In the genomic region with DNA sequence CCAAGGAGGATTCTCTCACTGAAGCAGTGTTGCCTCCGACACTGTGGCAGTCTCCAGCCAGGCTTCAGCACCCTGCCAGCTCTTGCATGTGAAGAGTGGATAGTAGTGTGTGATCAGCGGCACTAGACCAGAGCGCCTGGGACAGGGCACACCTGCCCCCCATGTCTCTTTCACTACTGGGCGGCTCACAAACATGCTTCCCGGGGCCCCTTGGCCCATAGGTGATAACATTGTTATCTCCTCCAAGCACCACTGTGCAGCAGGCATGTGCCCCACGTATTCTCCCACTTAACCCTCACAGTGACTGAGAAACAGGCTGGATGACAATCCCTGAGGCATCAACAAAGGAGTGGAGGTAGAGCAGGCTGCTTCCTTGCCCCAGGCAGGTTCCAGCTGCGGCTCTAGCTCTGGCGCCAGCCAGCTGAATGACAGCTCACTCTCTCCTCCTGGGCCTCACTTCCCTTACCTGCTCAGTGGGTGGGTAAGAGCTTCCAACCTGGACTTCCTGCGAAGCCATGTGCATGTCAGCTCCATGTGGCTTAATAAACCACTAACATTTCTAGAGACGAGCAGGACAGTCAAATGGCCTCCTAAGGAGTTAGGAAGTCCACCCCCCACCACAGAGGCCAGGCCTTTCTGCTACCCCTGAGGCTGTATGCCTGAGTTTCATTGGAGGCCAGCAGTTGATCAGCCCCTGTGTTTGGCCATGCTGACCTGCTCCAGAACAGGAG, we compare ENCODE assay signal across 10 cellular contexts. TPM values are rescaled to one million over a fixed set of nuclear protein-coding genes. Genes with fewer than 3 reads are reported as not detected.
DNase-seq lines count a peak whose midpoint lies in the region; ATAC-seq, FAIRE-seq and TF ChIP-seq lines count a peak whose summit lies in the region.
"Had no signal": no experiment of that assay in that cellular context is flagged by ENCODE, and none has a peak within 500 bp of the region (broad histone marks: within the 10 kb centered on the region; RNA-seq: fewer than 3 reads in every experiment).

No MANE protein-coding gene starts in this region.

- H3K27me3 Mint-ChIP-seq in activated B cell treated with CpG ODN at 0.5 μM for 24 hours: no peaks in the 10 kb centered on the region

- WGBS in heart left ventricle, 4 donors: 47 to 54% (median 50%) methylated on average over 10 of the region's 10 CpGs

- POLR2A ChIA-PET in activated B cell treated with CpG ODN at 0.5 μM for 24 hours (lab: Charles Lee): interaction anchor here (0.6 to 2.6 kb wide), 12 partner anchors 7 to 149 kb away, joined by 3 to 15 read pairs (median 6); a partner anchor contains a TSS

- H3K27ac ChIP-seq in heart left ventricle: peak overlapping the region; percentile 87 to 96 (median 92)
- H3K27ac ChIP-seq: 22Rv1 had no signal

- peak overlapping the region in 4 of 12 donors; percentile 8 to 47 (median 36) for H3K4me3 ChIP-seq in heart left ventricle

- peaks cover 42 to 100% (median 98%) of the 10 kb centered on the region in 12 donors for H3K4me1 ChIP-seq in heart left ventricle

- H3K4me1 Mint-ChIP-seq in activated B cell treated with CpG ODN at 0.5 μM for 24 hours: peaks cover 99% of the 10 kb centered on the region

- no peak for TF ChIP-seq POLR2A in heart left ventricle (IDR thresholded peaks at IDR 0.05)

- H3K27me3 ChIP-seq in heart left ventricle: no peaks in the 10 kb centered on the region

- H3K36me3 Mint-ChIP-seq in activated B cell treated with CpG ODN at 0.5 μM for 24 hours (ENCODE audit: low read depth): peaks cover 13% of the 10 kb centered on the region

- no peaks in the 10 kb centered on the region for H3K9me3 Mint-ChIP-seq in activated B cell treated with CpG ODN at 0.5 μM for 24 hours

- intact Hi-C loops in activated B cell treated with CpG ODN at 0.5 μM for 24 hours (cut with micrococcal nuclease) (loop anchor here (2.0 to 10.0 kb wide), 2 partner anchors 28 to 100 kb away; no protein-coding TSS in a partner anchor), heart left ventricle (cut with DNase I) (loop anchor here (1.0 to 10.0 kb wide), 11 partner anchors 11 to 147 kb away; a partner anchor contains a TSS)

- TF ChIP-seq CTCF in activated B cell treated with CpG ODN at 0.5 μM for 24 hours (IDR thresholded peaks at IDR 0.05) (no peak), heart left ventricle (IDR thresholded peaks at IDR 0.05) (no peak), D721Med (IDR thresholded peaks at IDR 0.05; ENCODE audit: insufficient read depth, missing control alignments) (no peak)

- peaks cover 0 to 7% (median 0%) of the 10 kb centered on the region in 9 donors for H3K36me3 ChIP-seq in heart left ventricle

- peak overlapping the region; percentile 28 for H3K4me3 Mint-ChIP-seq in activated B cell treated with CpG ODN at 0.5 μM for 24 hours

- peak overlapping the region; percentile 64 for H3K27ac Mint-ChIP-seq in activated B cell treated with CpG ODN at 0.5 μM for 24 hours

- CTCF ChIA-PET in activated B cell treated with CpG ODN at 0.5 μM for 24 hours (lab: Charles Lee): interaction anchor here (1.2 to 4.0 kb wide), 10 partner anchors 8 to 150 kb away, joined by 3 to 27 read pairs (median 6); no protein-coding TSS in a partner anchor

- H3K9me3 ChIP-seq in heart left ventricle: no peaks in the 10 kb centered on the region

- DNase-seq in DMS153 (lab: John Stamatoyannopoulos, UW) (peak; percentile 11), DMS153 treated with DMSO at 0.1 percent for 48 hours (lab: John Stamatoyannopoulos, UW; ENCODE audit: unreplicated experiment) (no peak), activated B cell treated with CpG ODN at 0.5 μM for 24 hours (no peak), heart left ventricle (peak in 1 of 5 donors; percentile 60), D721Med (ENCODE audit: insufficient read length, low spot score) (no peak)
- peak; percentile 50 for DNase-seq in stimulated activated naive CD8-positive, alpha-beta T cell treated with anti-CD3 and anti-CD28 coated beads, Interleukin-15, Interleukin-2, amounts not matched to agents 100 U/mL and 50 U/mL, for 24 hours

- FAIRE-seq in D721Med (lab: Jason Lieb, UNC): no peak
- FAIRE-seq: islet of Langerhans had no signal

- ATAC-seq in activated B cell treated with CpG ODN at 0.5 μM for 24 hours (ENCODE audit: low read depth) (no peak), heart left ventricle (peak in 2 of 4 donors; percentile 2 to 19), GM19455 (IDR thresholded peaks at IDR 0.05; ENCODE audit: unreplicated experiment) (no peak), GM19035 (IDR thresholded peaks at IDR 0.05; ENCODE audit: unreplicated experiment) (no peak)
- ATAC-seq in stimulated activated naive CD8-positive, alpha-beta T cell treated with anti-CD3 and anti-CD28 coated beads, Interleukin-15, Interleukin-2, amounts not matched to agents 100 U/mL and 50 U/mL, for 24 hours: peak; percentile 5

RNA-seq across cellular contexts. Expression of a gene that starts 37.8 kb away (rescaled TPM):
- total RNA-seq in activated B cell treated with CpG ODN at 0.5 μM for 24 hours: 177 and 178 TPM in 2 replicates
- 10 to 100 TPM; 37.5 to 65.9 (median 56.4) TPM for total RNA-seq in heart left ventricle
- polyA plus RNA-seq in heart left ventricle: 10 to 100 TPM; 22.4 to 74.0 TPM

Comparison
In these comparisons a context has a peak if more than half of its experiments do, and no peak if none do; other contexts are left out.
1. DNase-seq: peak in DMS153 (single experiment) and stimulated activated naive CD8-positive, alpha-beta T cell treated with anti-CD3 and anti-CD28 coated beads, Interleukin-15, Interleukin-2, amounts not matched to agents 100 U/mL and 50 U/mL, for 24 hours (single experiment); none in DMS153 treated with DMSO at 0.1 percent for 48 hours (single experiment), activated B cell treated with CpG ODN at 0.5 μM for 24 hours (single experiment) and D721Med (single experiment).